19 cellular contexts compared by ENCODE assay signal in genomic region chr20:62896526-62896925, GRCh38. TPM values are rescaled to one million over a fixed set of nuclear protein-coding genes. Genes with fewer than 3 reads are reported as not detected.
DNase-seq lines count a peak whose midpoint lies in the region; ATAC-seq, FAIRE-seq and TF ChIP-seq lines count a peak whose summit lies in the region.
"Had no signal": no experiment of that assay in that cellular context is flagged by ENCODE, and none has a peak within 500 bp of the region (broad histone marks: within the 10 kb centered on the region; RNA-seq: fewer than 3 reads in every experiment).

No MANE protein-coding gene starts in this region.

- H2AFZ ChIP-seq in HepG2 (ENCODE audit: low read length) = no peak overlapping the region
- H2AFZ ChIP-seq: PC-9 had no signal

- no peak for ATAC-seq in HepG2
- no peak for ATAC-seq in GM21367 (IDR thresholded peaks at IDR 0.05; ENCODE audit: unreplicated experiment)
- ATAC-seq: CD8-positive, alpha-beta T cell; GM12878 had no signal

- H3K27me3 ChIP-seq in HepG2 (ENCODE audit: control insufficient read depth in 1 of 2, insufficient read depth in 2 of 2, low read length in 2 of 2) = no peaks in the 10 kb centered on the region

- no peak for TF ChIP-seq POLR2A in HepG2 (IDR thresholded peaks at IDR 0.05; ENCODE audit: insufficient read depth in 1 of 2, low read depth in 2 of 2, low read length in 2 of 2)

- no peaks in the 10 kb centered on the region for H3K79me2 ChIP-seq in HepG2 (ENCODE audit: insufficient read depth, low read length)

- in situ Hi-C loops in G401 (cut with HindIII; ENCODE audit: low sequenced_read_pairs) = no loop called here
- in situ Hi-C loops in HepG2 (cut with HindIII; ENCODE audit: extremely low pct_ligation_motif_present, low pct_unique_long_range_greater_than_20kb) = no loop called here

- H3K36me3 ChIP-seq in HepG2 (replicated peaks in 1 of 2; ENCODE audit: control insufficient read depth in 1 of 2, insufficient read depth in 2 of 2, low read length in 2 of 2) = peaks cover 26 to 52% of the 10 kb centered on the region in 2 experiments

- H3K4me1 ChIP-seq in HepG2 (ENCODE audit: insufficient read depth, low read length) = peaks cover 32% of the 10 kb centered on the region

- CTCF ChIA-PET in HepG2 (lab: Yijun Ruan, JAX; ENCODE audit: low intra/inter-chr PET ratio, low total read pairs) = no interaction called here

- FAIRE-seq in HepG2 (lab: Jason Lieb, UNC) = no peak
- FAIRE-seq: GM12878 had no signal

- no peak for TF ChIP-seq RAD21 in HepG2 (CRISPR knock-in tag; IDR thresholded peaks at IDR 0.05)

- no peaks in the 10 kb centered on the region for H3K9me3 ChIP-seq in HepG2 (ENCODE audit: low read length)

- DNase-seq in NCI-H187 (lab: John Stamatoyannopoulos, UW) (peak; percentile 53 to 83), NCI-H187 treated with DMSO at 0.1 percent for 48 hours (lab: John Stamatoyannopoulos, UW) (no peak), G401 (ENCODE audit: low spot score) (peak; percentile 69), NCI-H510A treated with DMSO at 0.1 percent for 48 hours (lab: John Stamatoyannopoulos, UW) (peak; percentile 62), HepG2 (ENCODE audit: low spot score) (no peak), HuH-7.5 (ENCODE audit: low spot score) (no peak), SIG-M5 (lab: John Stamatoyannopoulos, UW) (no peak)
- DNase-seq: CD8-positive, alpha-beta T cell; DND-41; GDM1; NCI-H1105; NCI-H1930; NCI-H226; PC-9 had no signal

- no peak overlapping the region for H3K4me3 ChIP-seq in HepG2 (replicated peaks in 1 of 3; ENCODE audit: insufficient read depth in 1 of 3, low read depth in 2 of 3, low read length in 3 of 3)
- H3K4me3 ChIP-seq: GM12878, PC-9, SK-N-MC had no signal

- POLR2A ChIA-PET in HepG2 (lab: Yijun Ruan, JAX) = no interaction called here

- H3K9ac ChIP-seq in HepG2 (ENCODE audit: insufficient read depth, low read depth, low read length) = no peak overlapping the region
- H3K9ac ChIP-seq: KMS-11 had no signal

- no peak overlapping the region for H3K4me2 ChIP-seq in HepG2 (ENCODE audit: low read depth, low read length)
- H3K4me2 ChIP-seq: KMS-11, PC-9 had no signal

- TF ChIP-seq EP300 in HepG2 (IDR thresholded peaks at IDR 0.05; ENCODE audit: low read depth in 2 of 2, low read length in 2 of 2) (no peak), HepG2 (CRISPR knock-in tag; IDR thresholded peaks at IDR 0.05; ENCODE audit: borderline replicate concordance) (no peak)

- WGBS in HepG2 (ENCODE audit: low lambda C conversion rate) = 99% methylated on average over 16 of the region's 16 CpGs

- TF ChIP-seq CTCF in HepG2 (CRISPR knock-in tag; IDR thresholded peaks at IDR 0.05) = no peak

- BruUV-seq in HepG2 (replicated peaks; lab: Mats Ljungman, UMichigan) = no TSS peak

- intact Hi-C loops in HepG2 (cut with micrococcal nuclease; ENCODE audit: unreplicated experiment) = no loop called here

- peaks cover 11% of the 10 kb centered on the region for H4K20me1 ChIP-seq in HepG2 (ENCODE audit: insufficient read depth, low read length)

- H3K27ac ChIP-seq in HepG2 (ENCODE audit: extremely low read length, insufficient read depth, low read length) = no peak overlapping the region
- H3K27ac ChIP-seq: KMS-11, PC-9, SK-N-MC had no signal

RNA-seq across cellular contexts. Expression of gene DIDO1, which starts 29.8 kb away (rescaled TPM):
- 24.3 and 36.5 TPM in 2 replicates for total RNA-seq in G401 (2014; rRNA removed; shearing (Covaris generic))
- 75.1 and 77.0 TPM in 2 replicates for total RNA-seq in HepG2 (2016; rRNA removed; fragmentation: Illumina TruSeq; extraction: Trizol)
- total RNA-seq in HepG2 (2016; cell fraction: cytosol; rRNA removed; fragmentation: Illumina TruSeq; extraction: Trizol; ENCODE audit: low read depth) = 14.5 and 17.3 TPM in 2 replicates
- total RNA-seq in HepG2 (2016; cell fraction: insoluble cytoplasmic fraction; rRNA removed; fragmentation: Illumina TruSeq; extraction: Trizol) = 71.7 and 75.6 TPM in 2 replicates
- total RNA-seq in HepG2 (2016; cell fraction: membrane; rRNA removed; fragmentation: Illumina TruSeq; extraction: Trizol) = 32.1 and 34.1 TPM in 2 replicates
- total RNA-seq in HepG2 (2016; cell fraction: nucleus; rRNA removed; fragmentation: Illumina TruSeq; extraction: Trizol) = 86.6 and 98.5 TPM in 2 replicates
- 72.6 and 75.0 TPM in 2 replicates for polyA plus RNA-seq in HepG2 (2011; rRNA removed)
- 53.2 and 57.1 TPM in 2 replicates for polyA plus RNA-seq in HepG2 (2011; cell fraction: cytosol; rRNA removed)
- polyA plus RNA-seq in HepG2 (2011; cell fraction: nucleus; rRNA removed) = 292 and 297 TPM in 2 replicates
- 67.9 and 74.0 TPM in 2 replicates for polyA plus RNA-seq in HepG2 (2012)
- 3.0 TPM in 2 replicates for polyA plus RNA-seq in HepG2 (2016; cell fraction: cytosol; fragmentation: Illumina TruSeq; extraction: Trizol; ENCODE audit: low read depth)
- 61.5 and 65.9 TPM in 2 replicates for polyA plus RNA-seq in HepG2 (2016; cell fraction: insoluble cytoplasmic fraction; fragmentation: Illumina TruSeq; extraction: Trizol; ENCODE audit: low read depth)
- 10.9 and 11.6 TPM in 2 replicates for polyA plus RNA-seq in HepG2 (2016; cell fraction: membrane; fragmentation: Illumina TruSeq; extraction: Trizol; ENCODE audit: low read depth)
- polyA plus RNA-seq in HepG2 (2016; cell fraction: nucleus; fragmentation: Illumina TruSeq; extraction: Trizol; ENCODE audit: insufficient read depth, low read depth) = 130 and 135 TPM in 2 replicates
- 33.0 and 89.8 TPM in 2 replicates for polyA minus RNA-seq in HepG2 (2011; rRNA and poly(A)+ RNA removed; ENCODE audit: low replicate concordance)
- polyA minus RNA-seq in HepG2 (2011; cell fraction: cytosol; rRNA and poly(A)+ RNA removed) = 30.7 and 35.0 TPM in 2 replicates
- 139 and 144 TPM in 2 replicates for polyA minus RNA-seq in HepG2 (2011; cell fraction: nucleus; rRNA and poly(A)+ RNA removed)

RNA-seq across cellular contexts. Expression of gene TCFL5, which starts 34.9 kb away (rescaled TPM):
- total RNA-seq in G401 (2014; rRNA removed; shearing (Covaris generic)) = 23.0 and 24.2 TPM in 2 replicates
- total RNA-seq in HepG2 (2016; rRNA removed; fragmentation: Illumina TruSeq; extraction: Trizol) = 20.0 and 21.1 TPM in 2 replicates
- total RNA-seq in HepG2 (2016; cell fraction: cytosol; rRNA removed; fragmentation: Illumina TruSeq; extraction: Trizol; ENCODE audit: low read depth) = 13.3 and 17.7 TPM in 2 replicates
- 20.4 and 21.0 TPM in 2 replicates for total RNA-seq in HepG2 (2016; cell fraction: insoluble cytoplasmic fraction; rRNA removed; fragmentation: Illumina TruSeq; extraction: Trizol)
- 28.7 and 36.7 TPM in 2 replicates for total RNA-seq in HepG2 (2016; cell fraction: membrane; rRNA removed; fragmentation: Illumina TruSeq; extraction: Trizol)
- 11.4 and 12.6 TPM in 2 replicates for total RNA-seq in HepG2 (2016; cell fraction: nucleus; rRNA removed; fragmentation: Illumina TruSeq; extraction: Trizol)
- polyA plus RNA-seq in HepG2 (2011; rRNA removed) = 14.2 and 14.8 TPM in 2 replicates
- 9.0 and 11.8 TPM in 2 replicates for polyA plus RNA-seq in HepG2 (2011; cell fraction: cytosol; rRNA removed)
- polyA plus RNA-seq in HepG2 (2011; cell fraction: nucleus; rRNA removed) = 6.4 and 8.0 TPM in 2 replicates
- polyA plus RNA-seq in HepG2 (2012) = 12.4 and 13.3 TPM in 2 replicates
- 13.1 and 14.7 TPM in 2 replicates for polyA plus RNA-seq in HepG2 (2016; cell fraction: cytosol; fragmentation: Illumina TruSeq; extraction: Trizol; ENCODE audit: low read depth)
- polyA plus RNA-seq in HepG2 (2016; cell fraction: insoluble cytoplasmic fraction; fragmentation: Illumina TruSeq; extraction: Trizol; ENCODE audit: low read depth) = 19.5 and 20.9 TPM in 2 replicates
- 25.6 and 29.7 TPM in 2 replicates for polyA plus RNA-seq in HepG2 (2016; cell fraction: membrane; fragmentation: Illumina TruSeq; extraction: Trizol; ENCODE audit: low read depth)
- polyA plus RNA-seq in HepG2 (2016; cell fraction: nucleus; fragmentation: Illumina TruSeq; extraction: Trizol; ENCODE audit: insufficient read depth, low read depth) = 21.4 and 23.1 TPM in 2 replicates
- polyA minus RNA-seq in HepG2 (2011; rRNA and poly(A)+ RNA removed; ENCODE audit: low replicate concordance) = 4.7 and 6.4 TPM in 2 replicates
- 9.9 and 10.2 TPM in 2 replicates for polyA minus RNA-seq in HepG2 (2011; cell fraction: cytosol; rRNA and poly(A)+ RNA removed)
- polyA minus RNA-seq in HepG2 (2011; cell fraction: nucleus; rRNA and poly(A)+ RNA removed) = 5.2 and 6.1 TPM in 2 replicates

RNA-seq across cellular contexts. Expression of gene GID8, which starts 41.4 kb away (rescaled TPM):
- 41.0 and 49.2 TPM in 2 replicates for total RNA-seq in G401 (2014; rRNA removed; shearing (Covaris generic))
- total RNA-seq in HepG2 (2016; rRNA removed; fragmentation: Illumina TruSeq; extraction: Trizol) = 59.8 and 74.4 TPM in 2 replicates
- total RNA-seq in HepG2 (2016; cell fraction: cytosol; rRNA removed; fragmentation: Illumina TruSeq; extraction: Trizol; ENCODE audit: low read depth) = 17.8 and 18.7 TPM in 2 replicates
- 60.3 and 68.0 TPM in 2 replicates for total RNA-seq in HepG2 (2016; cell fraction: insoluble cytoplasmic fraction; rRNA removed; fragmentation: Illumina TruSeq; extraction: Trizol)
- 45.9 and 46.6 TPM in 2 replicates for total RNA-seq in HepG2 (2016; cell fraction: membrane; rRNA removed; fragmentation: Illumina TruSeq; extraction: Trizol)
- total RNA-seq in HepG2 (2016; cell fraction: nucleus; rRNA removed; fragmentation: Illumina TruSeq; extraction: Trizol) = 35.6 and 42.8 TPM in 2 replicates
- 39.0 and 39.6 TPM in 2 replicates for polyA plus RNA-seq in HepG2 (2011; rRNA removed)
- 39.6 and 40.7 TPM in 2 replicates for polyA plus RNA-seq in HepG2 (2011; cell fraction: cytosol; rRNA removed)
- 23.9 and 26.9 TPM in 2 replicates for polyA plus RNA-seq in HepG2 (2011; cell fraction: nucleus; rRNA removed)
- polyA plus RNA-seq in HepG2 (2012) = 36.8 and 46.0 TPM in 2 replicates
- 14.5 and 16.6 TPM in 2 replicates for polyA plus RNA-seq in HepG2 (2016; cell fraction: cytosol; fragmentation: Illumina TruSeq; extraction: Trizol; ENCODE audit: low read depth)
- 66.0 and 70.4 TPM in 2 replicates for polyA plus RNA-seq in HepG2 (2016; cell fraction: insoluble cytoplasmic fraction; fragmentation: Illumina TruSeq; extraction: Trizol; ENCODE audit: low read depth)
- polyA plus RNA-seq in HepG2 (2016; cell fraction: membrane; fragmentation: Illumina TruSeq; extraction: Trizol; ENCODE audit: low read depth) = 31.6 and 32.0 TPM in 2 replicates
- 58.8 and 62.9 TPM in 2 replicates for polyA plus RNA-seq in HepG2 (2016; cell fraction: nucleus; fragmentation: Illumina TruSeq; extraction: Trizol; ENCODE audit: insufficient read depth, low read depth)
- polyA minus RNA-seq in HepG2 (2011; rRNA and poly(A)+ RNA removed; ENCODE audit: low replicate concordance) = 30.6 and 61.9 TPM in 2 replicates
- polyA minus RNA-seq in HepG2 (2011; cell fraction: cytosol; rRNA and poly(A)+ RNA removed) = 28.5 and 31.3 TPM in 2 replicates
- polyA minus RNA-seq in HepG2 (2011; cell fraction: nucleus; rRNA and poly(A)+ RNA removed) = 27.2 and 34.4 TPM in 2 replicates

RNA-seq across cellular contexts. Expression of gene SLC17A9, which starts 56.0 kb away (rescaled TPM):
- total RNA-seq in G401 (2014; rRNA removed; shearing (Covaris generic)) = 1.2 TPM in 1 of 2 replicates, not detected in the other
- total RNA-seq in HepG2 (2016; rRNA removed; fragmentation: Illumina TruSeq; extraction: Trizol) = 33.6 and 110 TPM in 2 replicates
- 27.1 and 27.6 TPM in 2 replicates for total RNA-seq in HepG2 (2016; cell fraction: cytosol; rRNA removed; fragmentation: Illumina TruSeq; extraction: Trizol; ENCODE audit: low read depth)
- total RNA-seq in HepG2 (2016; cell fraction: insoluble cytoplasmic fraction; rRNA removed; fragmentation: Illumina TruSeq; extraction: Trizol) = 25.3 and 116 TPM in 2 replicates
- 36.6 and 38.0 TPM in 2 replicates for total RNA-seq in HepG2 (2016; cell fraction: membrane; rRNA removed; fragmentation: Illumina TruSeq; extraction: Trizol)
- total RNA-seq in HepG2 (2016; cell fraction: nucleus; rRNA removed; fragmentation: Illumina TruSeq; extraction: Trizol) = 145 and 168 TPM in 2 replicates
- polyA plus RNA-seq in HepG2 (2011; rRNA removed) = 191 and 280 TPM in 2 replicates
- 57.2 and 94.5 TPM in 2 replicates for polyA plus RNA-seq in HepG2 (2011; cell fraction: cytosol; rRNA removed)
- polyA plus RNA-seq in HepG2 (2011; cell fraction: nucleus; rRNA removed) = 3,698 and 4,960 TPM in 2 replicates
- 173 and 220 TPM in 2 replicates for polyA plus RNA-seq in HepG2 (2012)
- polyA plus RNA-seq in HepG2 (2016; cell fraction: cytosol; fragmentation: Illumina TruSeq; extraction: Trizol; ENCODE audit: low read depth) = 16.5 and 18.1 TPM in 2 replicates
- 36.5 and 42.6 TPM in 2 replicates for polyA plus RNA-seq in HepG2 (2016; cell fraction: insoluble cytoplasmic fraction; fragmentation: Illumina TruSeq; extraction: Trizol; ENCODE audit: low read depth)
- 30.7 and 32.6 TPM in 2 replicates for polyA plus RNA-seq in HepG2 (2016; cell fraction: membrane; fragmentation: Illumina TruSeq; extraction: Trizol; ENCODE audit: low read depth)
- polyA plus RNA-seq in HepG2 (2016; cell fraction: nucleus; fragmentation: Illumina TruSeq; extraction: Trizol; ENCODE audit: insufficient read depth, low read depth) = 553 and 603 TPM in 2 replicates
- 0.07 and 195 TPM in 2 replicates for polyA minus RNA-seq in HepG2 (2011; rRNA and poly(A)+ RNA removed; ENCODE audit: low replicate concordance)
- polyA minus RNA-seq in HepG2 (2011; cell fraction: cytosol; rRNA and poly(A)+ RNA removed) = 33.4 and 43.3 TPM in 2 replicates
- 176 and 196 TPM in 2 replicates for polyA minus RNA-seq in HepG2 (2011; cell fraction: nucleus; rRNA and poly(A)+ RNA removed)
- total RNA-seq: A172 had no signal

Comparison
In these comparisons a context has a peak if more than half of its experiments do, and no peak if none do; other contexts are left out.
1. DNase-seq: peak in NCI-H187 (2 of 2), G401 (single experiment) and NCI-H510A treated with DMSO at 0.1 percent for 48 hours (single experiment); none in NCI-H187 treated with DMSO at 0.1 percent for 48 hours (single experiment), HepG2 (single experiment), HuH-7.5 (single experiment) and SIG-M5 (single experiment).